Comparison of ENCODE assay signal across 13 cellular contexts in genomic region chr4:86508436-86508835, GRCh38.
A peak's percentile ranks its signal among the peaks of the same experiment; 100 is the strongest.
DNase-seq lines count a peak whose midpoint lies in the region; TF ChIP-seq lines count a peak whose summit lies in the region.
"Had no signal": no experiment of that assay in that cellular context is flagged by ENCODE, and none has a peak within 500 bp of the region (broad histone marks: within the 10 kb centered on the region; RNA-seq: fewer than 3 reads in every experiment).

No MANE protein-coding gene starts in this region.

- peak; percentile 84 for DNase-seq in M059J (ENCODE audit: low read depth)
- DNase-seq in chondrocyte (ENCODE audit: low spot score): no peak
- DNase-seq in osteoblast (ENCODE audit: insufficient read length, low spot score, missing footprints): no peak
- no peak for DNase-seq in NCI-H2196 (lab: John Stamatoyannopoulos, UW; ENCODE audit: unreplicated experiment)
- no peak for DNase-seq in activated CD4-positive, alpha-beta T cell treated with anti-CD3 and anti-CD28 coated beads, Interleukin-2, amount 10 ng/mL, durations not matched to agents 24 days and 14 days
- no peak for DNase-seq in effector memory CD4-positive, alpha-beta T cell
- no peak for DNase-seq in esophagus muscularis mucosa (ENCODE audit: extremely low spot score)
- DNase-seq: activated T-cell treated with anti-CD3 and anti-CD28 coated beads, Interleukin-2, amount 50 U/mL, for 24 hours; foreskin melanocyte; NCI-H2029 treated with DMSO at 0.1 percent for 48 hours; posterior cingulate gyrus had no signal

- no peaks in the 10 kb centered on the region for H3K36me3 Mint-ChIP-seq in chondrocyte (ENCODE audit: low read depth)
- no peaks in the 10 kb centered on the region for H3K36me3 Mint-ChIP-seq in activated CD4-positive, alpha-beta T cell treated with anti-CD3 and anti-CD28 coated beads, Interleukin-2, amount 10 ng/mL, durations not matched to agents 24 days and 14 days (ENCODE audit: low read depth)

- TF ChIP-seq EP300 in esophagus muscularis mucosa (IDR thresholded peaks at IDR 0.05): no peak

- peak overlapping the region; percentile 11 for H3K4me3 Mint-ChIP-seq in chondrocyte (ENCODE audit: unreplicated experiment)
- H3K4me3 Mint-ChIP-seq in activated CD4-positive, alpha-beta T cell treated with anti-CD3 and anti-CD28 coated beads, Interleukin-2, amount 10 ng/mL, durations not matched to agents 24 days and 14 days: no peak overlapping the region
- H3K4me3 Mint-ChIP-seq: activated T-cell treated with anti-CD3 and anti-CD28 coated beads, Interleukin-2, amount 50 U/mL, for 24 hours had no signal

- H3K9me3 Mint-ChIP-seq in chondrocyte (ENCODE audit: low read depth): no peaks in the 10 kb centered on the region
- H3K9me3 Mint-ChIP-seq in activated CD4-positive, alpha-beta T cell treated with anti-CD3 and anti-CD28 coated beads, Interleukin-2, amount 10 ng/mL, durations not matched to agents 24 days and 14 days: no peaks in the 10 kb centered on the region
- H3K9me3 Mint-ChIP-seq: activated T-cell treated with anti-CD3 and anti-CD28 coated beads, Interleukin-2, amount 50 U/mL, for 24 hours had no signal

- intact Hi-C loops in activated CD4-positive, alpha-beta T cell treated with anti-CD3 and anti-CD28 coated beads, Interleukin-2, amount 10 ng/mL, durations not matched to agents 24 days and 14 days (cut with micrococcal nuclease): no loop called here
- intact Hi-C loops in esophagus muscularis mucosa (cut with DNase I): no loop called here

- TF ChIP-seq CTCF in chondrocyte (IDR thresholded peaks at IDR 0.05): no peak
- no peak for TF ChIP-seq CTCF in osteoblast (IDR thresholded peaks at IDR 0.05; ENCODE audit: extremely low read depth, low read depth, low read length)
- TF ChIP-seq CTCF in esophagus muscularis mucosa (IDR thresholded peaks at IDR 0.05): no peak

- peak overlapping the region; percentile 71 for H2AFZ ChIP-seq in osteoblast (ENCODE audit: low read length)

- no peak overlapping the region for H3K9ac ChIP-seq in BLaER1 treated with 17β-estradiol and CSF1 and Interleukin-3, amounts not matched to agents 10 nM and 100 nM

- no peaks in the 10 kb centered on the region for H3K9me3 ChIP-seq in BLaER1 treated with 17β-estradiol and CSF1 and Interleukin-3, amounts not matched to agents 10 nM and 100 nM (replicated peaks in 1 of 11)
- H3K9me3 ChIP-seq in osteoblast (ENCODE audit: low read depth, low read length): no peaks in the 10 kb centered on the region
- no peaks in the 10 kb centered on the region for H3K9me3 ChIP-seq in effector memory CD4-positive, alpha-beta T cell (ENCODE audit: control insufficient read depth, low read length)
- H3K9me3 ChIP-seq in esophagus muscularis mucosa: no peaks in the 10 kb centered on the region

- no peak for TF ChIP-seq POLR2A in esophagus muscularis mucosa (IDR thresholded peaks at IDR 0.05; ENCODE audit: low read depth)

- H3K4me3 ChIP-seq in BLaER1 treated with 17β-estradiol and CSF1 and Interleukin-3, amounts not matched to agents 10 nM and 100 nM: no peak overlapping the region
- peak overlapping the region; percentile 63 for H3K4me3 ChIP-seq in osteoblast (ENCODE audit: insufficient read depth, low read length)
- no peak overlapping the region for H3K4me3 ChIP-seq in effector memory CD4-positive, alpha-beta T cell (ENCODE audit: insufficient read depth, low read depth, low read length, poor library complexity, severe bottlenecking)
- H3K4me3 ChIP-seq in esophagus muscularis mucosa: peak overlapping the region in 2 of 4 donors; percentile 4 to 16
- H3K4me3 ChIP-seq: cardiac muscle cell had no signal

- no peaks in the 10 kb centered on the region for H3K27me3 Mint-ChIP-seq in chondrocyte (ENCODE audit: low read depth)
- peaks cover 41% of the 10 kb centered on the region for H3K27me3 Mint-ChIP-seq in activated CD4-positive, alpha-beta T cell treated with anti-CD3 and anti-CD28 coated beads, Interleukin-2, amount 10 ng/mL, durations not matched to agents 24 days and 14 days

- peak overlapping the region; percentile 13 for H3K27ac Mint-ChIP-seq in chondrocyte (ENCODE audit: unreplicated experiment)
- no peak overlapping the region for H3K27ac Mint-ChIP-seq in activated CD4-positive, alpha-beta T cell treated with anti-CD3 and anti-CD28 coated beads, Interleukin-2, amount 10 ng/mL, durations not matched to agents 24 days and 14 days
- H3K27ac Mint-ChIP-seq: activated T-cell treated with anti-CD3 and anti-CD28 coated beads, Interleukin-2, amount 50 U/mL, for 24 hours had no signal

- no peaks in the 10 kb centered on the region for H4K20me1 ChIP-seq in BLaER1 treated with 17β-estradiol and CSF1 and Interleukin-3, amounts not matched to agents 10 nM and 100 nM
- H4K20me1 ChIP-seq in osteoblast (ENCODE audit: insufficient read depth, low read length): no peaks in the 10 kb centered on the region

- H3K27ac ChIP-seq in BLaER1 treated with 17β-estradiol and CSF1 and Interleukin-3, amounts not matched to agents 10 nM and 100 nM: no peak overlapping the region
- peak overlapping the region; percentile 40 for H3K27ac ChIP-seq in osteoblast (ENCODE audit: low read depth, low read length)
- H3K27ac ChIP-seq in effector memory CD4-positive, alpha-beta T cell (ENCODE audit: insufficient read depth, low read length, poor library complexity, severe bottlenecking): no peak overlapping the region
- no peak overlapping the region for H3K27ac ChIP-seq in esophagus muscularis mucosa (replicated peaks in 1 of 4)
- H3K27ac ChIP-seq: cardiac muscle cell had no signal

- H3K27me3 ChIP-seq in BLaER1 treated with 17β-estradiol and CSF1 and Interleukin-3, amounts not matched to agents 10 nM and 100 nM: no peaks in the 10 kb centered on the region
- H3K27me3 ChIP-seq in osteoblast (ENCODE audit: insufficient read depth, low read length) (no peaks in the 10 kb centered on the region), esophagus muscularis mucosa (no peaks in the 10 kb centered on the region)
- no peaks in the 10 kb centered on the region for H3K27me3 ChIP-seq in effector memory CD4-positive, alpha-beta T cell (replicated peaks; ENCODE audit: control insufficient read depth, insufficient read depth, low read length, poor library complexity, severe bottlenecking)
- H3K27me3 ChIP-seq: cardiac muscle cell had no signal

- peaks cover 20% of the 10 kb centered on the region for H3K4me1 Mint-ChIP-seq in chondrocyte (ENCODE audit: low read depth)
- H3K4me1 Mint-ChIP-seq in activated CD4-positive, alpha-beta T cell treated with anti-CD3 and anti-CD28 coated beads, Interleukin-2, amount 10 ng/mL, durations not matched to agents 24 days and 14 days: no peaks in the 10 kb centered on the region

- H3K4me1 ChIP-seq in BLaER1 treated with 17β-estradiol and CSF1 and Interleukin-3, amounts not matched to agents 10 nM and 100 nM: peaks cover 0 to 19% (median 5%) of the 10 kb centered on the region in 10 experiments; a peak in 10 of 20 replicates
- H3K4me1 ChIP-seq in osteoblast (ENCODE audit: insufficient read depth, low read length) (peaks cover 15% of the 10 kb centered on the region), esophagus muscularis mucosa (peaks cover 0 to 9% (median 4%) of the 10 kb centered on the region in 4 donors)
- H3K4me1 ChIP-seq in effector memory CD4-positive, alpha-beta T cell (ENCODE audit: control insufficient read depth, insufficient read depth, low read length, poor library complexity, severe bottlenecking): no peaks in the 10 kb centered on the region

- H3K36me3 ChIP-seq in BLaER1 treated with 17β-estradiol and CSF1 and Interleukin-3, amounts not matched to agents 10 nM and 100 nM: no peaks in the 10 kb centered on the region
- H3K36me3 ChIP-seq in osteoblast (ENCODE audit: insufficient read depth, low read length) (no peaks in the 10 kb centered on the region), esophagus muscularis mucosa (no peaks in the 10 kb centered on the region)
- no peaks in the 10 kb centered on the region for H3K36me3 ChIP-seq in effector memory CD4-positive, alpha-beta T cell (ENCODE audit: control insufficient read depth, insufficient read depth, low read length)
- H3K36me3 ChIP-seq: cardiac muscle cell had no signal

- H3K4me2 ChIP-seq in BLaER1 treated with 17β-estradiol and CSF1 and Interleukin-3, amounts not matched to agents 10 nM and 100 nM: peak overlapping the region in 7 of 11 experiments; percentile 17 to 54 (median 40); a peak in 13 of 22 replicates
- peak overlapping the region; percentile 86 for H3K4me2 ChIP-seq in osteoblast (ENCODE audit: insufficient read depth, low read length)

- no peaks in the 10 kb centered on the region for H3K79me2 ChIP-seq in osteoblast (ENCODE audit: insufficient read depth, low read length)

- WGBS in esophagus muscularis mucosa: 56% methylated on average over 3 of the region's 3 CpGs
